19 cellular contexts compared by ENCODE assay signal in the genomic region with DNA sequence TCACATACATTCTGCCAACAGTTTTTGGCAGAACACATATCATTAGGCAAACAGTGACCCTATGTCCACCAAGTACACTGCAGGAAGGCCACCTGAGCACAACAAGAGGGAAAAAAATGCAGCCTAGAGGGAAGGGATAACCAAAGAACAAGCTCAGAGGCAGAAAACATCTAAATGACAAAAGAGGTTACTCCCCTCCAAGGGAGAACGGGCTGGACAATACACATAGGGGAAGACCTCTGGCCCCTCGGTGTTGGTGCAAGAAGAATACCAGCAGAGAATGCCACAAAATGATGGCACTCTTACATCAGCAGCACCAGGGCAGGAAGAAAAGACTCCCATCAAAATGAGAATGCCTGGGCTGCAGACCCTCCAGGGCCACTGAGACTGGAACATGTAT.
A peak's percentile ranks its signal among the peaks of the same experiment; 100 is the strongest.
DNase-seq lines count a peak whose midpoint lies in the region; TF ChIP-seq lines count a peak whose summit lies in the region.
"Had no signal": no experiment of that assay in that cellular context is flagged by ENCODE, and none has a peak within 500 bp of the region (broad histone marks: within the 10 kb centered on the region; RNA-seq: fewer than 3 reads in every experiment).

No MANE protein-coding gene starts in this region.

- H3K4me1 ChIP-seq in esophagus muscularis mucosa (no peaks in the 10 kb centered on the region), osteoblast (ENCODE audit: insufficient read depth, low read length) (no peaks in the 10 kb centered on the region), SJCRH30 (no peaks in the 10 kb centered on the region)
- H3K4me1 ChIP-seq: BLaER1, Caco-2, HAP-1 had no signal

- no peak overlapping the region for H3K4me2 ChIP-seq in osteoblast (ENCODE audit: insufficient read depth, low read length)
- H3K4me2 ChIP-seq: BLaER1 had no signal

- TF ChIP-seq CTCF in esophagus muscularis mucosa (IDR thresholded peaks at IDR 0.05): no peak
- TF ChIP-seq CTCF in osteoblast (IDR thresholded peaks at IDR 0.05; ENCODE audit: extremely low read depth, low read depth, low read length): no peak

- intact Hi-C loops in esophagus muscularis mucosa (cut with DNase I): no loop called here

- no peaks in the 10 kb centered on the region for H4K20me1 ChIP-seq in osteoblast (ENCODE audit: insufficient read depth, low read length)
- H4K20me1 ChIP-seq: BLaER1 had no signal

- H3K27me3 ChIP-seq in H7 (ENCODE audit: control insufficient read depth, insufficient read depth, low read length) (no peaks in the 10 kb centered on the region), esophagus muscularis mucosa (peaks cover 0 to 16% (median 0%) of the 10 kb centered on the region in 4 donors), osteoblast (ENCODE audit: insufficient read depth, low read length) (no peaks in the 10 kb centered on the region), SJCRH30 (no peaks in the 10 kb centered on the region)
- H3K27me3 ChIP-seq: BLaER1 had no signal

- no peaks in the 10 kb centered on the region for H3K36me3 ChIP-seq in H7 (replicated peaks; ENCODE audit: control insufficient read depth, insufficient read depth, low read length)
- no peaks in the 10 kb centered on the region for H3K36me3 ChIP-seq in esophagus muscularis mucosa
- no peaks in the 10 kb centered on the region for H3K36me3 ChIP-seq in osteoblast (ENCODE audit: insufficient read depth, low read length)
- no peaks in the 10 kb centered on the region for H3K36me3 ChIP-seq in SJCRH30
- H3K36me3 ChIP-seq: BLaER1, HAP-1 had no signal

- DNase-seq in H7 (peak; percentile 45), esophagus muscularis mucosa (ENCODE audit: extremely low spot score) (peak; percentile 70), iPS-NIHi11 (ENCODE audit: low spot score) (peak; percentile 50), osteoblast (ENCODE audit: insufficient read length, low spot score, missing footprints) (peak; percentile 66), SJCRH30 (no peak), Ammon's horn (ENCODE audit: low spot score) (no peak)
- no peak for DNase-seq in stimulated activated CD4-positive, alpha-beta T cell treated with anti-CD3 and anti-CD28 coated beads, Interleukin-4, amount 100 ng/mL, for 4 hours
- DNase-seq in stimulated activated naive CD4-positive, alpha-beta T cell (lab: John Stamatoyannopoulos, UW): no peak
- DNase-seq: Caco-2; CD4-positive, CD25-positive, alpha-beta regulatory T cell; CD8-positive, alpha-beta T cell; DMS153; DND-41; GDM1; HFFc6 had no signal

- no peak overlapping the region for H2AFZ ChIP-seq in osteoblast (ENCODE audit: low read length)

- no peak for TF ChIP-seq EP300 in esophagus muscularis mucosa (IDR thresholded peaks at IDR 0.05)

- H3K4me3 ChIP-seq in H7 (ENCODE audit: insufficient read depth, low read depth, low read length): no peak overlapping the region
- no peak overlapping the region for H3K4me3 ChIP-seq in esophagus muscularis mucosa
- no peak overlapping the region for H3K4me3 ChIP-seq in osteoblast (ENCODE audit: insufficient read depth, low read length)
- H3K4me3 ChIP-seq in SJCRH30: no peak overlapping the region
- H3K4me3 ChIP-seq: BLaER1, GM12878, HAP-1 had no signal

- TF ChIP-seq POLR2A in esophagus muscularis mucosa (IDR thresholded peaks at IDR 0.05; ENCODE audit: low read depth): no peak

- H3K9me3 ChIP-seq in esophagus muscularis mucosa (no peaks in the 10 kb centered on the region), osteoblast (ENCODE audit: low read depth, low read length) (no peaks in the 10 kb centered on the region), SJCRH30 (replicated peaks) (no peaks in the 10 kb centered on the region)
- H3K9me3 ChIP-seq: BLaER1, Caco-2, HAP-1 had no signal

- H3K27ac ChIP-seq in esophagus muscularis mucosa (replicated peaks in 1 of 4): no peak overlapping the region
- no peak overlapping the region for H3K27ac ChIP-seq in osteoblast (ENCODE audit: low read depth, low read length)
- no peak overlapping the region for H3K27ac ChIP-seq in SJCRH30
- H3K27ac ChIP-seq: BLaER1, C4-2B had no signal

- 52% methylated on average over 2 of the region's 2 CpGs for WGBS in esophagus muscularis mucosa

- no peaks in the 10 kb centered on the region for H3K79me2 ChIP-seq in osteoblast (ENCODE audit: insufficient read depth, low read length)

Comparison
In these comparisons a context has a peak if more than half of its experiments do, and no peak if none do; other contexts are left out.
1. DNase-seq: peak in H7 (single experiment), esophagus muscularis mucosa (single experiment), iPS-NIHi11 (single experiment) and osteoblast (single experiment); none in SJCRH30 (0 of 2), stimulated activated CD4-positive, alpha-beta T cell treated with anti-CD3 and anti-CD28 coated beads, Interleukin-4, amount 100 ng/mL, for 4 hours (0 of 2), Ammon's horn (single experiment) and stimulated activated naive CD4-positive, alpha-beta T cell (0 of 6).